18 cellular contexts compared by ENCODE assay signal in the genomic region with DNA sequence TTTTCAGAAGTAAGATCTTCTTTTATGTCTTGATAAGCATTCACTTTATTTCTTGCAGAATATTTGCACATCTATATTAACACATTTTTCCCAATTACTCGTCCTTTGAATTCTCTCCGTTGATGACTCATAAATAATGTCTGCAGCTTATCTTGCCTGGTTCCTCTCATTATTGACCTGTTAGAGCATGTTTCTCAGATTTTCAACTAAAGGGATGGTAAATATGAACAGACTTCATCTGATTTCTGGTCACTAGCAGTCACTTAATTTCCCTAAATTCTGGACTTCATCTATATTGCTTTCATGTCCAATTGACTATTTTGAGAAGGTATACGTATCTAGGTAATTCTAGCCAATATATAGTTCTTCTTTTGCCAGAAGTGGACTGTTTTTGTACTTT. TPM values are rescaled to one million over a fixed set of nuclear protein-coding genes. Genes with fewer than 3 reads are reported as not detected.
"Had no signal": no experiment of that assay in that cellular context is flagged by ENCODE, and none has a peak within 500 bp of the region (broad histone marks: within the 10 kb centered on the region; RNA-seq: fewer than 3 reads in every experiment).

No MANE protein-coding gene starts in this region.

- H3K27ac ChIP-seq: dorsolateral prefrontal cortex, esophagus muscularis mucosa, heart right ventricle, spleen, thoracic aorta, transverse colon had no signal

- H3K27me3 ChIP-seq: dorsolateral prefrontal cortex, esophagus muscularis mucosa, heart right ventricle, spleen, transverse colon had no signal

- H3K9me3 ChIP-seq: esophagus muscularis mucosa, heart right ventricle, spleen, thoracic aorta, transverse colon had no signal

- H3K36me3 ChIP-seq: esophagus muscularis mucosa, heart right ventricle, spleen, thoracic aorta, transverse colon had no signal

- H3K4me3 ChIP-seq: dorsolateral prefrontal cortex, esophagus muscularis mucosa, heart right ventricle, spleen, thoracic aorta, transverse colon had no signal

- DNase-seq: central memory CD4-positive, alpha-beta T cell; cortex of kidney; dorsolateral prefrontal cortex; effector CD8-positive, alpha-beta T cell; foreskin fibroblast; heart right ventricle; hypothalamus; left colon; naive thymus-derived CD8-positive, alpha-beta T cell; spleen; stimulated activated CD4-positive, alpha-beta T cell treated with anti-CD3 and anti-CD28 coated beads, Interleukin-15, amount 100 ng/mL, for 24 hours; stimulated activated CD4-positive, alpha-beta T cell treated with anti-CD3 and anti-CD28 coated beads, Interleukin-1b, Interleukin-23, amount 100 ng/mL, for 48 hours; stimulated activated CD4-positive, alpha-beta T cell treated with anti-CD3 and anti-CD28 coated beads, Interleukin-4, amount 100 ng/mL, for 24 hours; transverse colon had no signal

- ATAC-seq: heart right ventricle; left colon; naive thymus-derived CD8-positive, alpha-beta T cell; sciatic nerve; stimulated activated memory B cell treated with anti-CD40 and anti-IgM and Interleukin-4, amounts not matched to agents 10 μg/mL and 1 μg/mL and 100 μg/mL, for 72 hours had no signal

- H3K4me1 ChIP-seq: esophagus muscularis mucosa, heart right ventricle, spleen, transverse colon had no signal

RNA-seq across cellular contexts. Expression of gene PIK3C2G, which starts 6.1 kb away (rescaled TPM):
- polyA plus RNA-seq: heart right ventricle; naive thymus-derived CD8-positive, alpha-beta T cell; spleen had no signal
